In the genomic region with DNA sequence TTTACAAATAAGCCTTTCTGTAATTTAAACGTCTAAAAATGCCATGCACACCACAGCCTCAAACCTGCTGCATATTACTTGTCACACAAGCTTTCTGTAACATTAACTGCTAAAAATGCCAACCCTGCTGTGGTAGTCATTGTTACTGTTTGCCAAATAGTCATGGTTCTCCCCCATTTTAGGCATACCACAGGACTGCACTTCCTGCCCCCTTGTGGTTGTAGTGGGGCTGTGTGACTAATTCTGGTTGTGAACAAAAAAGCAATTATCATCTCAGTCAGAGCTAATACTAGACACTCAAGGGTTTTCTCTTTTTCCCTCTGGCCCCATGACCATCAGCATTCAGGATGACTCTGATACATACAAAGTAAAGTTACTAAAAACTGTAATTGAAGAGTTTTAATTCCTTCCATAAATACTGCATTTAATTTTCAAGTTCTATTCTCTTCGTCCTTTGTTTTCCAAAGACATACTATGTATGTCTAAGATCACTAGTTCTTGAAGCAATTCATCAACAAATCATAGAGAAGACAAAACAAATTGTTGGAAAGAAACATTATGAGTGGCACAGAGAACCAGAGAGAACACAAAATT, we compare ENCODE assay signal across 8 cellular contexts. TPM values are rescaled to one million over a fixed set of nuclear protein-coding genes. Genes with fewer than 3 reads are reported as not detected.
DNase-seq lines count a peak whose midpoint lies in the region; ATAC-seq, FAIRE-seq and TF ChIP-seq lines count a peak whose summit lies in the region.

No MANE protein-coding gene starts in this region.

- H3K4me3 ChIP-seq in PC-9 (no peak overlapping the region), fibroblast of lung (replicated peaks in 1 of 4; ENCODE audit: control extremely low read depth in 1 of 4, insufficient read depth in 1 of 4, low read depth in 3 of 4, low read length in 4 of 4) (no peak overlapping the region), retinal pigment epithelial cell (ENCODE audit: low read length) (no peak overlapping the region)
- H3K4me3 ChIP-seq in naive thymus-derived CD4-positive, alpha-beta T cell (ENCODE audit: low read length): no peak overlapping the region

- TF ChIP-seq CTCF in CD14-positive monocyte (IDR thresholded peaks at IDR 0.05): peak; percentile 29
- TF ChIP-seq CTCF in PC-9 (conservative IDR thresholded peaks at IDR 0.05): peak; percentile 65
- TF ChIP-seq CTCF in fibroblast of lung (conservative IDR thresholded peaks at IDR 0.05 in 1 of 2, IDR thresholded peaks at IDR 0.05 in 1 of 2; ENCODE audit: low read depth in 1 of 2, low read length in 2 of 2): peak; percentile 74 to 92
- peak; percentile 87 for TF ChIP-seq CTCF in retinal pigment epithelial cell (conservative IDR thresholded peaks at IDR 0.05; ENCODE audit: low read depth, low read length)

- H3K79me2 ChIP-seq in PC-9 (ENCODE audit: low read depth) (no peaks in the 10 kb centered on the region), fibroblast of lung (ENCODE audit: control insufficient read depth, insufficient read depth, low read length) (no peaks in the 10 kb centered on the region)

- DNase-seq in CD14-positive monocyte (ENCODE audit: low spot score) (no peak), GM18507 (ENCODE audit: extremely low spot score, insufficient read length, low read depth) (peak; percentile 25), PC-9 (no peak), fibroblast of lung (ENCODE audit: low read depth in 2 of 2) (peak; percentile 32 to 63), retinal pigment epithelial cell (ENCODE audit: low read depth) (peak; percentile 7)
- DNase-seq in naive thymus-derived CD4-positive, alpha-beta T cell: no peak

- no peak overlapping the region for H3K27ac Mint-ChIP-seq in CD14-positive monocyte
- H3K27ac Mint-ChIP-seq in naive thymus-derived CD4-positive, alpha-beta T cell: no peak overlapping the region

- no peaks in the 10 kb centered on the region for H3K9me3 Mint-ChIP-seq in CD14-positive monocyte
- peaks cover 0 to 4% (median 0%) of the 10 kb centered on the region in 11 donors for H3K9me3 Mint-ChIP-seq in naive thymus-derived CD4-positive, alpha-beta T cell

- 0 out of 2 replicates have a peak, but pooled peaks cover 3% of the 10 kb centered on the region for H3K9me2 ChIP-seq in PC-9 (ENCODE audit: insufficient read depth)

- CTCF ChIA-PET in PC-9 (lab: Charles Lee): interaction anchor here (0.7 kb wide), 1 partner anchor 104 kb away, joined by 3 read pairs; no protein-coding TSS in a partner anchor
- CTCF ChIA-PET in naive thymus-derived CD4-positive, alpha-beta T cell (lab: Charles Lee): no interaction called here

- no peaks in the 10 kb centered on the region for H3K36me3 Mint-ChIP-seq in CD14-positive monocyte
- no peaks in the 10 kb centered on the region for H3K36me3 Mint-ChIP-seq in naive thymus-derived CD4-positive, alpha-beta T cell

- no peak overlapping the region for H3K9ac ChIP-seq in fibroblast of lung (ENCODE audit: insufficient read depth, low read length)

- H3K4me1 ChIP-seq in PC-9 (replicated peaks; ENCODE audit: insufficient read depth): no peaks in the 10 kb centered on the region
- H3K4me1 ChIP-seq in fibroblast of lung (ENCODE audit: control insufficient read depth, extremely low read depth, insufficient read depth, low read length): no peaks in the 10 kb centered on the region
- H3K4me1 ChIP-seq in naive thymus-derived CD4-positive, alpha-beta T cell (ENCODE audit: control insufficient read depth in 2 of 2, insufficient read depth in 2 of 2, low read length in 2 of 2): no peaks in the 10 kb centered on the region

- no peaks in the 10 kb centered on the region for H3K4me1 Mint-ChIP-seq in CD14-positive monocyte
- H3K4me1 Mint-ChIP-seq in naive thymus-derived CD4-positive, alpha-beta T cell: no peaks in the 10 kb centered on the region

- H3K4me2 ChIP-seq in PC-9: no peak overlapping the region
- H3K4me2 ChIP-seq in fibroblast of lung (ENCODE audit: extremely low read depth, insufficient read depth, low read length): no peak overlapping the region

- intact Hi-C loops in CD14-positive monocyte (cut with micrococcal nuclease): no loop called here
- intact Hi-C loops in PC-9 (cut with micrococcal nuclease; ENCODE audit: unreplicated experiment): loop anchor here (5.0 kb wide), 1 partner anchor 384 kb away; no protein-coding TSS in a partner anchor
- intact Hi-C loops in naive thymus-derived CD4-positive, alpha-beta T cell (cut with micrococcal nuclease): no loop called here

- H3K4me3 Mint-ChIP-seq in CD14-positive monocyte: no peak overlapping the region
- H3K4me3 Mint-ChIP-seq in naive thymus-derived CD4-positive, alpha-beta T cell: no peak overlapping the region

- ATAC-seq in HG03378 (IDR thresholded peaks at IDR 0.05; ENCODE audit: unreplicated experiment) (peak; percentile 78), HG03045 (IDR thresholded peaks at IDR 0.05; ENCODE audit: unreplicated experiment) (no peak)
- ATAC-seq in naive thymus-derived CD4-positive, alpha-beta T cell: no peak

- H4K20me1 ChIP-seq in PC-9 (ENCODE audit: insufficient read depth): no peaks in the 10 kb centered on the region
- H4K20me1 ChIP-seq in fibroblast of lung (ENCODE audit: control insufficient read depth, extremely low read depth, insufficient read depth, low read length): no peaks in the 10 kb centered on the region

- POLR2A ChIA-PET in PC-9 (lab: Charles Lee; ENCODE audit: unreplicated experiment): no interaction called here
- POLR2A ChIA-PET in naive thymus-derived CD4-positive, alpha-beta T cell (lab: Charles Lee): no interaction called here

- H3K36me3 ChIP-seq in PC-9 (ENCODE audit: low read depth): no peaks in the 10 kb centered on the region
- H3K36me3 ChIP-seq in fibroblast of lung (ENCODE audit: control insufficient read depth, insufficient read depth, low read length): no peaks in the 10 kb centered on the region
- no peaks in the 10 kb centered on the region for H3K36me3 ChIP-seq in naive thymus-derived CD4-positive, alpha-beta T cell (ENCODE audit: control insufficient read depth in 2 of 3, insufficient read depth in 3 of 3, low read length in 3 of 3)

- no TSS peak for BruUV-seq in PC-9 (replicated peaks; lab: Mats Ljungman, UMichigan)

- H3K27ac ChIP-seq in PC-9 (no peak overlapping the region), fibroblast of lung (ENCODE audit: insufficient read depth, low read length) (no peak overlapping the region)
- H3K27ac ChIP-seq in naive thymus-derived CD4-positive, alpha-beta T cell (ENCODE audit: low read depth, low read length): no peak overlapping the region

- no peak overlapping the region for H2AFZ ChIP-seq in PC-9
- no peak overlapping the region for H2AFZ ChIP-seq in fibroblast of lung (ENCODE audit: low read length)

- H3K9me3 ChIP-seq in PC-9 (ENCODE audit: insufficient read depth, low read depth) (no peaks in the 10 kb centered on the region), fibroblast of lung (ENCODE audit: control insufficient read depth, insufficient read depth, low read depth, low read length) (no peaks in the 10 kb centered on the region)
- no peaks in the 10 kb centered on the region for H3K9me3 ChIP-seq in naive thymus-derived CD4-positive, alpha-beta T cell (ENCODE audit: control insufficient read depth in 2 of 3, low read length in 3 of 3)

- H3K27me3 Mint-ChIP-seq in CD14-positive monocyte (ENCODE audit: low read depth in 3 of 3): peaks cover 11 to 18% (median 14%) of the 10 kb centered on the region in 3 donors
- peaks cover 10 to 36% (median 20%) of the 10 kb centered on the region in 5 donors for H3K27me3 Mint-ChIP-seq in naive thymus-derived CD4-positive, alpha-beta T cell

- H3K27me3 ChIP-seq in PC-9 (ENCODE audit: insufficient read depth, low read depth) (0 out of 2 replicates have a peak, but pooled peaks cover 5% of the 10 kb centered on the region), fibroblast of lung (ENCODE audit: control insufficient read depth, insufficient read depth, low read length) (peaks cover under 1% of the 10 kb centered on the region)
- H3K27me3 ChIP-seq in naive thymus-derived CD4-positive, alpha-beta T cell (ENCODE audit: control insufficient read depth in 2 of 2, insufficient read depth in 2 of 2, low read length in 2 of 2): no peaks in the 10 kb centered on the region

- H3F3A ChIP-seq in PC-9 (ENCODE audit: insufficient read depth, low read depth): no peaks in the 10 kb centered on the region

- FAIRE-seq in GM18507 (lab: Jason Lieb, UNC): peak; percentile 91

RNA-seq across cellular contexts. Expression of gene SLC35F4, which starts 5.7 kb away (rescaled TPM):
- not detected for polyA plus RNA-seq in CD14-positive monocyte
- not detected in 2 replicates for total RNA-seq in PC-9 (2021)
- not detected in 2 replicates for total RNA-seq in fibroblast of lung
- polyA plus RNA-seq in fibroblast of lung: not detected in 2 replicates
- 0.06 TPM in 1 of 2 replicates, not detected in the other for polyA plus RNA-seq in fibroblast of lung (2012)
- polyA minus RNA-seq in fibroblast of lung (ENCODE audit: low replicate concordance): not detected in 2 replicates
- total RNA-seq in naive thymus-derived CD4-positive, alpha-beta T cell: not detected
- polyA plus RNA-seq in naive thymus-derived CD4-positive, alpha-beta T cell: not detected

Comparison
In these comparisons a context has a peak if more than half of its experiments do, and no peak if none do; other contexts are left out.
1. DNase-seq: peak in GM18507 (single experiment), fibroblast of lung (2 of 2) and retinal pigment epithelial cell (single experiment); none in CD14-positive monocyte (single experiment), PC-9 (0 of 2) and naive thymus-derived CD4-positive, alpha-beta T cell (0 of 9).
2. CTCF ChIP-seq: peak in every context shown above with its lines; median percentile 87 in retinal pigment epithelial cell; 83 in fibroblast of lung; 65 in PC-9; 29 in CD14-positive monocyte.